1 cellular context compared by ENCODE assay signal in the genomic region with DNA sequence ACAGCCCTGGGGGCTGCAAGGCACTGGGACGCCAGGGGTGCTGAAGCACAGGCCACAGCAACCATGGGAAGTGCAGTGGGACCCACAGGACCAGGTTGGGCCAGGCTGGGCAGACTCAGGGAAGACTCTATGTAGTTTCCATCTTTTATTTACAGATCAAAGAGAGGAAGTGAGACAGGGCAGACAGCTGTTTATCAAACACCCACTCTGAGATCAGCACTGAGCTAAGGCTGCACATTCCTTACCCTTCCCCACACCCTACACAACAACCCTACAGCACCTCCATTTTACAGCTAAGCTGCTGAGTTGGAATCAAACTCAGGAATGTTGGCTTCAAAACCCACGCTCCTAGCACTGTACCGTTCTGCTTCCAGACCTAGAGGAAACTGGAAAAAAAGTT.
A peak's percentile ranks its signal among the peaks of the same experiment; 100 is the strongest.
TF ChIP-seq lines count a peak whose summit lies in the region.

No MANE protein-coding gene starts in this region.

TF ChIP-seq in GM12878, 131 proteins besides CTCF, POLR2A, EP300 and RAD21:
- TF ChIP-seq SP1 (IDR thresholded peaks at IDR 0.05; ENCODE audit: low read depth, low read length): no peak
- TF ChIP-seq SPI1 (IDR thresholded peaks at IDR 0.05; ENCODE audit: borderline replicate concordance, insufficient read depth, low read depth, low read length): peak; percentile 88
- TF ChIP-seq, protein P1, sequence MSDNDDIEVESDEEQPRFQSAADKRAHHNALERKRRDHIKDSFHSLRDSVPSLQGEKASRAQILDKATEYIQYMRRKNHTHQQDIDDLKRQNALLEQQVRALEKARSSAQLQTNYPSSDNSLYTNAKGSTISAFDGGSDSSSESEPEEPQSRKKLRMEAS (IDR thresholded peaks at IDR 0.05; ENCODE audit: low read depth, low read length): no peak
- no peak for TF ChIP-seq SIN3A (IDR thresholded peaks at IDR 0.05; ENCODE audit: low read depth, low read length)
